ENCODE assay signal across 8 cellular contexts in genomic region chr5:53478411-53479044, GRCh38. TPM values are rescaled to one million over a fixed set of nuclear protein-coding genes. Genes with fewer than 3 reads are reported as not detected.
A peak's percentile ranks its signal among the peaks of the same experiment; 100 is the strongest.
DNase-seq lines count a peak whose midpoint lies in the region; ATAC-seq and TF ChIP-seq lines count a peak whose summit lies in the region.

No MANE protein-coding gene starts in this region.

- peak overlapping the region; percentile 83 for H3K4me2 ChIP-seq in SK-N-SH

- H3K4me1 Mint-ChIP-seq in effector memory CD8-positive, alpha-beta T cell (ENCODE audit: low read depth in 2 of 2) = peaks cover 27 to 42% of the 10 kb centered on the region in 2 donors

- H3K9me3 Mint-ChIP-seq in effector memory CD8-positive, alpha-beta T cell = no peaks in the 10 kb centered on the region

- no peaks in the 10 kb centered on the region for H3K27me3 ChIP-seq in ACC112 (ENCODE audit: insufficient read depth, low read length)
- no peaks in the 10 kb centered on the region for H3K27me3 ChIP-seq in MG63
- no peaks in the 10 kb centered on the region for H3K27me3 ChIP-seq in SK-N-SH (ENCODE audit: insufficient read depth)
- no peaks in the 10 kb centered on the region for H3K27me3 ChIP-seq in tibial nerve

- TF ChIP-seq CTCF in GM10248 (IDR thresholded peaks at IDR 0.05; ENCODE audit: control extremely low read depth, extremely low read depth, low read depth, missing control alignments) (peak; percentile 58), SK-N-SH (IDR thresholded peaks at IDR 0.05) (peak; percentile 67), tibial nerve (IDR thresholded peaks at IDR 0.05) (peak; percentile 46 to 60 (median 51))

- H3K4me3 Mint-ChIP-seq in effector memory CD8-positive, alpha-beta T cell = peak overlapping the region; percentile 84 to 91

- peaks cover 3% of the 10 kb centered on the region for H3K79me2 ChIP-seq in ACC112 (ENCODE audit: control insufficient read depth, insufficient read depth, low read length, unreplicated experiment)
- peaks cover 30% of the 10 kb centered on the region for H3K79me2 ChIP-seq in SK-N-SH (ENCODE audit: insufficient read depth)

- H3F3A ChIP-seq in SK-N-SH (replicated peaks; ENCODE audit: insufficient read depth) = peaks cover 25% of the 10 kb centered on the region

- H3K4me3 ChIP-seq in ACC112 (ENCODE audit: low read depth, low read length) (peak overlapping the region; percentile 84), MG63 (peak overlapping the region; percentile 89), SK-N-SH (ENCODE audit: low read depth in 2 of 2, low read length in 1 of 2) (peak overlapping the region; percentile 51 to 88), tibial nerve (peak overlapping the region; percentile 33 to 88 (median 72))

- H3K27me3 Mint-ChIP-seq in effector memory CD8-positive, alpha-beta T cell = peaks cover 57 to 59% of the 10 kb centered on the region in 2 donors

- H3K4me1 ChIP-seq in ACC112 (ENCODE audit: control insufficient read depth, insufficient read depth, low read length, unreplicated experiment) (peaks cover 4% of the 10 kb centered on the region), SK-N-SH (ENCODE audit: control insufficient read depth in 1 of 2, insufficient read depth in 2 of 2, low read depth in 1 of 2, low read length in 1 of 2) (peaks cover 7 to 11% of the 10 kb centered on the region in 2 experiments; a peak in 2 of 4 replicates), tibial nerve (peaks cover 0 to 50% (median 4%) of the 10 kb centered on the region in 4 donors)

- CTCF ChIA-PET in GM10248 (lab: Yijun Ruan, JAX) = interaction anchor here (0.8 to 2.8 kb wide), 10 partner anchors 9 to 756 kb away, joined by 3 to 24 read pairs (median 5); no protein-coding TSS in a partner anchor
- CTCF ChIA-PET in SK-N-SH (lab: Yijun Ruan, JAX) = interaction anchor here (0.6 to 3.2 kb wide), 29 partner anchors 8 to 894 kb away, joined by 3 to 19 read pairs (median 3); no protein-coding TSS in a partner anchor

- no peaks in the 10 kb centered on the region for H3K9me3 ChIP-seq in MG63
- no peaks in the 10 kb centered on the region for H3K9me3 ChIP-seq in SK-N-SH
- H3K9me3 ChIP-seq in tibial nerve = no peaks in the 10 kb centered on the region

- H3K36me3 Mint-ChIP-seq in effector memory CD8-positive, alpha-beta T cell (ENCODE audit: insufficient read depth) = peaks cover 12% of the 10 kb centered on the region

- H3K27ac ChIP-seq in ACC112 (ENCODE audit: low read depth, low read length) = no peak overlapping the region
- peak overlapping the region in 1 of 2 experiments; percentile 99; a peak in 1 of 4 replicates for H3K27ac ChIP-seq in SK-N-SH (ENCODE audit: low read depth in 2 of 2, low read length in 1 of 2)
- peak overlapping the region in 3 of 4 donors; percentile 20 to 85 (median 21) for H3K27ac ChIP-seq in tibial nerve

- peak; percentile 29 for DNase-seq in GM10248 (ENCODE audit: extremely low spot score)
- DNase-seq in MG63 = peak; percentile 47
- DNase-seq in SK-N-SH = peak; percentile 56
- DNase-seq in effector memory CD8-positive, alpha-beta T cell = no peak
- DNase-seq in lung microvascular endothelial cell (ENCODE audit: low read depth in 2 of 2) = peak; percentile 53 to 70
- peak in 1 of 2 donors; percentile 50 for DNase-seq in tibial nerve (ENCODE audit: low spot score in 2 of 2)

- H3K36me3 ChIP-seq in ACC112 (ENCODE audit: insufficient read depth, low read length) (no peaks in the 10 kb centered on the region), MG63 (peaks cover 12% of the 10 kb centered on the region), SK-N-SH (replicated peaks in 1 of 2; ENCODE audit: control insufficient read depth in 1 of 2, insufficient read depth in 2 of 2, low read length in 1 of 2) (peaks cover 4 to 8% of the 10 kb centered on the region in 2 experiments), tibial nerve (no peaks in the 10 kb centered on the region)

- ATAC-seq in effector memory CD8-positive, alpha-beta T cell (replicated peaks) = no peak
- ATAC-seq in GM19351 (IDR thresholded peaks at IDR 0.05; ENCODE audit: unreplicated experiment) = no peak

- no peak overlapping the region for H3K27ac Mint-ChIP-seq in effector memory CD8-positive, alpha-beta T cell

- TF ChIP-seq RAD21 in SK-N-SH (IDR thresholded peaks at IDR 0.05; ENCODE audit: low read length) = peak; percentile 73

- H3K9me2 ChIP-seq in SK-N-SH = no peaks in the 10 kb centered on the region

- POLR2A ChIA-PET in GM10248 (lab: Yijun Ruan, JAX) = no interaction called here
- POLR2A ChIA-PET in SK-N-SH (lab: Yijun Ruan, JAX) = no interaction called here

- H2AFZ ChIP-seq in ACC112 (ENCODE audit: low read length, unreplicated experiment) (no peak overlapping the region), SK-N-SH (ENCODE audit: low read depth) (peak overlapping the region; percentile 78; the same call in 1 of the 2 replicates)

- WGBS in SK-N-SH (ENCODE audit: low lambda C conversion rate) = 1% methylated on average over 22 of the region's 26 CpGs
- 0 to 1% methylated on average over 26 of the region's 26 CpGs for WGBS in tibial nerve, 2 donors

- TF ChIP-seq POLR2A in tibial nerve (IDR thresholded peaks at IDR 0.05) = no peak

- TF ChIP-seq EP300 in SK-N-SH (IDR thresholded peaks at IDR 0.05; ENCODE audit: borderline replicate concordance in 1 of 2, low read depth in 1 of 2, low read length in 1 of 2) = no peak; a peak in 1 of 4 replicates
- no peak for TF ChIP-seq EP300 in tibial nerve (IDR thresholded peaks at IDR 0.05)

- peak overlapping the region; percentile 98 for H3K9ac ChIP-seq in SK-N-SH

- no peaks in the 10 kb centered on the region for H4K20me1 ChIP-seq in SK-N-SH (ENCODE audit: insufficient read depth)

TF ChIP-seq in SK-N-SH, 30 proteins besides CTCF, POLR2A, EP300 and RAD21:
- TF ChIP-seq NFIC (IDR thresholded peaks at IDR 0.05; ENCODE audit: borderline replicate concordance) (peak; percentile 48; the same call in 1 of the 2 replicates), SMC3 (IDR thresholded peaks at IDR 0.05; ENCODE audit: low read depth, low read length) (peak; percentile 55), TCF12 (IDR thresholded peaks at IDR 0.05) (no peak; the same call in 1 of the 2 replicates), SIN3A (IDR thresholded peaks at IDR 0.05; ENCODE audit: borderline replicate concordance, low read depth, low read length) (no peak), TAF1 (IDR thresholded peaks at IDR 0.05; ENCODE audit: borderline replicate concordance, low read depth, low read length) (0 out of 2 replicates have a peak, but pooled peaks have one; percentile 5), FOSL2 (IDR thresholded peaks at IDR 0.05; ENCODE audit: borderline replicate concordance, low read depth) (0 out of 2 replicates have a peak, but pooled peaks have one; percentile 6), POLR2AphosphoS5 (IDR thresholded peaks at IDR 0.05; ENCODE audit: low read depth, low read length) (peak; percentile 20; the same call in 1 of the 2 replicates)
TF ChIP-seq in SK-N-SH: peak in this region for 5.

RNA-seq across cellular contexts. Expression of gene FST, which starts 1.9 kb away (rescaled TPM):
- 114 and 131 TPM in 2 replicates for total RNA-seq in MG63 (2014; rRNA removed; shearing (Covaris generic); ENCODE audit: low replicate concordance)
- polyA plus RNA-seq in SK-N-SH (2012; rRNA removed) = 157 and 162 TPM in 2 replicates
- 154 and 175 TPM in 2 replicates for polyA plus RNA-seq in SK-N-SH (2012; cell fraction: cytosol; rRNA removed)
- 202 and 227 TPM in 2 replicates for polyA plus RNA-seq in SK-N-SH (2012; cell fraction: nucleus; rRNA removed)
- total RNA-seq in lung microvascular endothelial cell (7.6 and 29.0 TPM in 2 replicates), tibial nerve (10 to 100 TPM in 3 of 4 donors, 1 to 10 TPM in 1; 1.8 to 27.3 (median 12.9) TPM)

Comparison
In these comparisons a context has a peak if more than half of its experiments do, and no peak if none do; other contexts are left out.
1. DNase-seq: peak in GM10248 (single experiment), MG63 (single experiment), SK-N-SH (single experiment) and lung microvascular endothelial cell (2 of 2); none in effector memory CD8-positive, alpha-beta T cell (0 of 3).
2. Peak in every context shown above with its lines, with median percentiles within 50 percentile points of each other: H3K4me3 ChIP-seq and CTCF ChIP-seq.